Comparison of ENCODE assay signal across 8 cellular contexts in genomic region chr9:37753489-37754190, GRCh38. TPM values are rescaled to one million over a fixed set of nuclear protein-coding genes. Genes with fewer than 3 reads are reported as not detected.
DNase-seq lines count a peak whose midpoint lies in the region; ATAC-seq and TF ChIP-seq lines count a peak whose summit lies in the region.

Gene TRMT10B (plus strand): TSS chr9:37753805. CDS start chr9:37761932, 8,127 bp downstream.

- 2% methylated on average over 40 of the region's 40 CpGs for WGBS in liver

- CTCF ChIA-PET in AG04449 (lab: Yijun Ruan, JAX) = interaction anchor here (0.9 kb wide), 1 partner anchor 149 kb away, joined by 3 read pairs; no protein-coding TSS in a partner anchor

- H3K36me3 ChIP-seq in liver (ENCODE audit: control insufficient read depth in 4 of 4, insufficient read depth in 3 of 4, low read depth in 1 of 4, low read length in 3 of 4) = no peaks in the 10 kb centered on the region

- peak within 1 kb of the TSS; percentile 79 for H3K4me3 ChIP-seq in AG04449 (ENCODE audit: low read depth, low read length)
- peak within 1 kb of the TSS; percentile 53 to 97 (median 86) for H3K4me3 ChIP-seq in dorsolateral prefrontal cortex
- H3K4me3 ChIP-seq in liver (ENCODE audit: low read depth in 1 of 3, low read length in 3 of 3) = peak within 1 kb of the TSS; percentile 74 to 99 (median 75)

- POLR2A ChIA-PET in AG04449 (lab: Yijun Ruan, JAX) = no interaction called here

- peaks cover 2 to 13% (median 8%) of the 10 kb centered on the region in 4 donors for H3K4me1 ChIP-seq in liver (ENCODE audit: control insufficient read depth in 4 of 4, insufficient read depth in 4 of 4, low read length in 3 of 4)

- ATAC-seq in GM18867 (IDR thresholded peaks at IDR 0.05; ENCODE audit: unreplicated experiment) = peak; percentile 91
- peak; percentile 76 for ATAC-seq in HG03139 (IDR thresholded peaks at IDR 0.05; ENCODE audit: unreplicated experiment)

- H3K27ac ChIP-seq in dorsolateral prefrontal cortex (peak within 1 kb of the TSS in 52 of 59 donors; percentile 7 to 89 (median 65)), liver (ENCODE audit: low read depth in 1 of 2, low read length in 2 of 2) (peak within 1 kb of the TSS; percentile 42 to 83)

- no peaks in the 10 kb centered on the region for H3K27me3 ChIP-seq in dorsolateral prefrontal cortex
- no peaks in the 10 kb centered on the region for H3K27me3 ChIP-seq in liver (ENCODE audit: control insufficient read depth in 4 of 4, insufficient read depth in 4 of 4, low read length in 3 of 4)

- no peaks in the 10 kb centered on the region for H3K9me3 ChIP-seq in liver (ENCODE audit: control insufficient read depth in 4 of 4, low read length in 3 of 4)

- peak in 1 of 2 donors; percentile 14 for TF ChIP-seq RAD21 in liver (IDR thresholded peaks at IDR 0.05)

- peak within 1 kb of the TSS; percentile 17 to 90 for H3K9ac ChIP-seq in liver (ENCODE audit: low read depth in 1 of 2, low read length in 2 of 2)

- DNase-seq in AG04449 (ENCODE audit: low read depth, low spot score) = no peak
- DNase-seq in NCI-H510A (lab: John Stamatoyannopoulos, UW) = peak; percentile 25
- peak; percentile 54 to 62 for DNase-seq in activated CD4-positive, alpha-beta T cell treated with anti-CD3 and anti-CD28 coated beads, Interleukin-2, amount 50 U/mL, for 24 hours (ENCODE audit: low read depth in 1 of 2, low spot score in 1 of 2)
- DNase-seq in dorsolateral prefrontal cortex = peak; percentile 50 to 81 (median 63)
- peak; percentile 79 for DNase-seq in stimulated activated CD4-positive, alpha-beta T cell treated with anti-CD3 and anti-CD28 coated beads, Interleukin-4, amount 100 ng/mL, for 24 hours

- intact Hi-C loops in dorsolateral prefrontal cortex (cut with DNase I) = loop anchor here (5.0 kb wide), 4 partner anchors 34 to 176 kb away; partner anchors contain the start of genes DCAF10 (in 1 of the 2), EXOSC3 (in 1 of the 2), FBXO10 (in 1 of the 2) and TOMM5 (in 1 of the 2)

- TF ChIP-seq CTCF in AG04449 (IDR thresholded peaks at IDR 0.05; ENCODE audit: insufficient read depth, low read length, missing control alignments) (no peak), dorsolateral prefrontal cortex (IDR thresholded peaks at IDR 0.05 in 54 of 56, conservative IDR thresholded peaks at IDR 0.05 in 2 of 56; ENCODE audit: low read depth in 1 of 56, partially characterized antibody in 56 of 56) (peak in 30 of 56 donors; percentile 6 to 35 (median 19)), liver (IDR thresholded peaks at IDR 0.05; ENCODE audit: low read depth, low read length, missing input control) (peak; percentile 11)

TF ChIP-seq in liver, 16 proteins besides CTCF, POLR2A, EP300 and RAD21:
- TF ChIP-seq HNF4G (IDR thresholded peaks at IDR 0.05) = no peak
- TF ChIP-seq GABPA (IDR thresholded peaks at IDR 0.05 in 1 of 2, conservative IDR thresholded peaks at IDR 0.05 in 1 of 2) = peak; percentile 30 to 83
- no peak for TF ChIP-seq JUND (IDR thresholded peaks at IDR 0.05)
- TF ChIP-seq REST (IDR thresholded peaks at IDR 0.05) = peak; percentile 31
- TF ChIP-seq YY1 (IDR thresholded peaks at IDR 0.05) = peak; percentile 13
- no peak for TF ChIP-seq FOXA2 (IDR thresholded peaks at IDR 0.05)
- no peak for TF ChIP-seq ATF3 (IDR thresholded peaks at IDR 0.05)
- no peak for TF ChIP-seq HNF4A (conservative IDR thresholded peaks at IDR 0.05)
- no peak for TF ChIP-seq MAX (IDR thresholded peaks at IDR 0.05)
- no peak for TF ChIP-seq EGR1 (IDR thresholded peaks at IDR 0.05; ENCODE audit: low read depth in 2 of 2)
- TF ChIP-seq RXRA (IDR thresholded peaks at IDR 0.05) = no peak
- no peak for TF ChIP-seq TAF1 (conservative IDR thresholded peaks at IDR 0.05)

RNA-seq across cellular contexts. Expression of gene TRMT10B, which starts in this region (rescaled TPM):
- total RNA-seq in dorsolateral prefrontal cortex (10 to 100 TPM in 104 of 120 experiments, 1 to 10 TPM in 16; 7.8 to 20.2 (median 13.0) TPM), liver (1 to 10 TPM; 2.0 to 2.1 TPM)
- polyA plus RNA-seq in liver = 1 to 10 TPM; 1.9 to 3.9 TPM
